In the genomic region with DNA sequence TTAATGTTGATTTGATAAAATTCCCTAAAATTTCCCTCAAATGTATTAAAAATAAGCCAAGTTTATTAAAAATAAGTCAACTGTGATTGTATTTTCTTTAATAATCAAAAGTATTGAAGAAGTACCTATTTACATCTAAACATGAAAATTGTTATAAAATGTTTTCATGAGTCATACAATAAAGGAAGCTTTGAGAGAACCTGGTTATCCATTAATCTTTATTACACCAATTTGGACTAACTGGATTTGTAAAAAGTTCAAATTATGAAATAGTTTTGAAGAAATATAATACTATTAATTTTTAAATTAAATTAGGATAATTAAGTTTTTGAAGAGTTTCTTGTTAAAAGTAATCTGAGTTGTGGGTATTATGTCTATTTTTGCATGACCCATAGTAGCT, we compare ENCODE assay signal across 19 cellular contexts.
DNase-seq lines count a peak whose midpoint lies in the region; ATAC-seq, FAIRE-seq and TF ChIP-seq lines count a peak whose summit lies in the region.
"Had no signal": no experiment of that assay in that cellular context is flagged by ENCODE, and none has a peak within 500 bp of the region (broad histone marks: within the 10 kb centered on the region; RNA-seq: fewer than 3 reads in every experiment).

No MANE protein-coding gene starts in this region.

- POLR2A ChIA-PET in PC-3 (lab: Charles Lee; ENCODE audit: unreplicated experiment), result no interaction called here

- in situ Hi-C loops in ACHN (cut with HindIII; ENCODE audit: low pct_ligation_motif_present, low pct_unique_long_range_greater_than_20kb, low sequenced_read_pairs), result no loop called here

- H3K9ac ChIP-seq in PC-3 (ENCODE audit: low read length), result no peak overlapping the region

- ATAC-seq in left colon (peak; percentile 66), PC-3 (no peak), GM19463 (IDR thresholded peaks at IDR 0.05; ENCODE audit: unreplicated experiment) (no peak)
- ATAC-seq: GM23338, HCT116, HepG2 had no signal

- H3K4me1 ChIP-seq in PC-3 (ENCODE audit: insufficient read depth, low read length), result 0 out of 2 replicates have a peak, but pooled peaks cover 3% of the 10 kb centered on the region
- H3K4me1 ChIP-seq: Caco-2 had no signal

- intact Hi-C loops in left colon (cut with DNase I, micrococcal nuclease), result no loop called here
- intact Hi-C loops in PC-3 (cut with micrococcal nuclease), result no loop called here

- no peaks in the 10 kb centered on the region for H3K9me3 ChIP-seq in PC-3 (ENCODE audit: low read length)
- H3K9me3 ChIP-seq: Caco-2 had no signal

- H3K9me2 ChIP-seq in PC-3 (replicated peaks; ENCODE audit: low read length), result no peaks in the 10 kb centered on the region

- DNase-seq in ACHN (peak; percentile 11), left colon (no peak), PC-3 (no peak), NCI-H187 treated with DMSO at 0.1 percent for 48 hours (lab: John Stamatoyannopoulos, UW) (no peak), T-helper 9 cell (no peak)
- DNase-seq: 8988T; AML-193; Caco-2; CD4-positive, alpha-beta T cell; HFFc6 had no signal

- H3K27me3 ChIP-seq in PC-3 (ENCODE audit: low read length), result no peaks in the 10 kb centered on the region

- no peak overlapping the region for H3K4me3 ChIP-seq in PC-3 (ENCODE audit: low read length)
- H3K4me3 ChIP-seq: GM23338 had no signal

- H3F3A ChIP-seq in PC-3 (ENCODE audit: low read length, unreplicated experiment), result no peaks in the 10 kb centered on the region

- H4K20me1 ChIP-seq in PC-3 (ENCODE audit: low read length), result no peaks in the 10 kb centered on the region

- H3K36me3 ChIP-seq in PC-3 (ENCODE audit: low read depth, low read length), result no peaks in the 10 kb centered on the region

- TF ChIP-seq CTCF in PC-3 (conservative IDR thresholded peaks at IDR 0.05; ENCODE audit: low read depth, low read length), result no peak

- no TSS peak for BruUV-seq in PC-3 (replicated peaks; lab: Mats Ljungman, UMichigan)

- H3K27ac ChIP-seq in PC-3 (ENCODE audit: low read length), result no peak overlapping the region
- H3K27ac ChIP-seq: C4-2B had no signal

- H3K79me2 ChIP-seq in PC-3 (ENCODE audit: low read length), result no peaks in the 10 kb centered on the region

- no peak overlapping the region for H3K4me2 ChIP-seq in PC-3 (ENCODE audit: low read length)
- H3K4me2 ChIP-seq: GM23338 had no signal

- CTCF ChIA-PET in PC-3 (lab: Charles Lee), result no interaction called here

- no peak overlapping the region for H2AFZ ChIP-seq in PC-3 (ENCODE audit: low read length)
- H2AFZ ChIP-seq: GM23338 had no signal

- FAIRE-seq in endometrium (lab: Jason Lieb, UNC), result peak; percentile 67
- FAIRE-seq: D721Med, GM12891, H54, HepG2 had no signal
